Comparison of ENCODE assay signal across 8 cellular contexts in the genomic region with DNA sequence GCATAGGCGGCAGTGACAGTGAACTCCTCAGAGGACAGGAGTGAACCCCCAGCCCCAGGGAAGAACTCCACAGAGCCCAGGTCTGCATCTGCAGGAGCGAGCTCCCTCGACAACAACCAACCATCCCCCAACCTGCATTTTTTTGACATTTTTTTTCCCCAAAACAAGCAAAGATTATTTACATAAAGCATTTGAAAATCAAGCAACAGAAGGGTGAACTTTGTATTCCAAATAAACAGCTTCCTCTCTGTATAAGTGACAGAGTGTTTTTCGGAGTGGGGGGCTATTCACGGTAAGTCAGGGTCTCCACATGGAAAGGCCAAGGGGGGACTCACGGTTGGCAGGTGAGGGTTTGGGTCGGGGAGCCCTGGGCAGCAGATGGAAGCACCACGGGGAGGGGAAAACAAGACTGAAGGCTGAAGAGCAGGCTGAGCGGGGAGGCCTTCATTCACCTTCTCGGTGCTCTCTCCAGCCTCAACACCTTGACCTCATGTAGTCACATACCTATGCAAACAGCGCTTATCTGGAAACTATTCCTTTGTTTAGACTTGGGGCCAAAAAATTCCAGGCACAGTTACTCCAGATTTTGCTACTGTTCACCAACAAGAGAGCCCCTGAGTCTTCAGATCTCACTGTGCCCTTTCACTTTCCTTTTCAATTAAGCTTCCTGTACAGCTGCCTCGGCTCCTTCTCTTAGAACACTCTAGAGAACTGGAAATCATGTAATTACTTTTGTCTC. TPM values are rescaled to one million over a fixed set of nuclear protein-coding genes. Genes with fewer than 3 reads are reported as not detected.
DNase-seq lines count a peak whose midpoint lies in the region; ATAC-seq and TF ChIP-seq lines count a peak whose summit lies in the region.

No MANE protein-coding gene starts in this region.

- H3K9me3 ChIP-seq in heart right ventricle: no peaks in the 10 kb centered on the region

- ATAC-seq in GM21737 (IDR thresholded peaks at IDR 0.05; ENCODE audit: unreplicated experiment): peak; percentile 38
- ATAC-seq in heart right ventricle: peak in 6 of 8 donors; percentile 66 to 82 (median 76)

- H3K9me3 Mint-ChIP-seq in activated naive CD4-positive, alpha-beta T cell treated with anti-CD3 and anti-CD28 coated beads, Interleukin-2, amount 10 ng/mL, durations not matched to agents 7 days and 5 days: no peaks in the 10 kb centered on the region

- peak overlapping the region in 9 of 10 donors; percentile 28 to 56 (median 47) for H3K4me3 ChIP-seq in heart right ventricle

- H3K27ac Mint-ChIP-seq in activated naive CD4-positive, alpha-beta T cell treated with anti-CD3 and anti-CD28 coated beads, Interleukin-2, amount 10 ng/mL, durations not matched to agents 7 days and 5 days: peak overlapping the region; percentile 99

- H3K36me3 ChIP-seq in heart right ventricle: no peaks in the 10 kb centered on the region

- TF ChIP-seq CTCF in heart right ventricle (IDR thresholded peaks at IDR 0.05): no peak

- DNase-seq in Daoy (ENCODE audit: low read depth) (peak; percentile 69), NCI-H2227 (lab: John Stamatoyannopoulos, UW; ENCODE audit: unreplicated experiment) (peak; percentile 46), heart right ventricle (no peak), renal cortical epithelial cell (ENCODE audit: low read depth) (peak; percentile 62), NCI-H345 treated with DMSO at 0.1 percent for 48 hours (lab: John Stamatoyannopoulos, UW; ENCODE audit: unreplicated experiment) (no peak), NCI-H1105 treated with DMSO at 0.1 percent for 48 hours (lab: John Stamatoyannopoulos, UW) (no peak)
- peak; percentile 53 for DNase-seq in activated naive CD4-positive, alpha-beta T cell treated with anti-CD3 and anti-CD28 coated beads, Interleukin-2, amount 10 ng/mL, durations not matched to agents 7 days and 5 days

- H3K4me1 Mint-ChIP-seq in activated naive CD4-positive, alpha-beta T cell treated with anti-CD3 and anti-CD28 coated beads, Interleukin-2, amount 10 ng/mL, durations not matched to agents 7 days and 5 days: peaks cover 69% of the 10 kb centered on the region

- H3K27ac ChIP-seq in heart right ventricle: peak overlapping the region; percentile 59 to 94 (median 84)

- peak overlapping the region; percentile 92 for H3K4me3 Mint-ChIP-seq in activated naive CD4-positive, alpha-beta T cell treated with anti-CD3 and anti-CD28 coated beads, Interleukin-2, amount 10 ng/mL, durations not matched to agents 7 days and 5 days

- intact Hi-C loops in heart right ventricle (cut with DNase I): loop anchor here in 2 of 10 donors (5.0 kb wide), 2 partner anchors 81 to 191 kb away; no protein-coding TSS in a partner anchor

- H3K27me3 ChIP-seq in heart right ventricle: no peaks in the 10 kb centered on the region

- peaks cover 9% of the 10 kb centered on the region for H3K36me3 Mint-ChIP-seq in activated naive CD4-positive, alpha-beta T cell treated with anti-CD3 and anti-CD28 coated beads, Interleukin-2, amount 10 ng/mL, durations not matched to agents 7 days and 5 days

- CTCF ChIA-PET in activated naive CD4-positive, alpha-beta T cell treated with anti-CD3 and anti-CD28 coated beads, Interleukin-2, amount 10 ng/mL, durations not matched to agents 7 days and 5 days (lab: Charles Lee): interaction anchor here (1.2 to 1.5 kb wide), 3 partner anchors 20 to 191 kb away, joined by 3 to 5 read pairs (median 3); no protein-coding TSS in a partner anchor

- 34 to 39% methylated on average over 12 of the region's 12 CpGs for whole genome bisulfite sequencing in heart right ventricle, 2 donors

- H3K4me1 ChIP-seq in heart right ventricle: peaks cover 6 to 82% (median 56%) of the 10 kb centered on the region in 9 donors

- H3K27me3 Mint-ChIP-seq in activated naive CD4-positive, alpha-beta T cell treated with anti-CD3 and anti-CD28 coated beads, Interleukin-2, amount 10 ng/mL, durations not matched to agents 7 days and 5 days: no peaks in the 10 kb centered on the region

RNA-seq across cellular contexts. Expression of a gene that starts 27.6 kb away (rescaled TPM):
- 25.3 and 35.4 TPM in 2 replicates for total RNA-seq in Daoy (2014; rRNA removed; shearing (Covaris generic))
- total RNA-seq in heart right ventricle: 10 to 100 TPM in 1 of 10 donors, 1 to 10 TPM in 9; 4.5 to 11.1 (median 6.9) TPM
- polyA plus RNA-seq in heart right ventricle: 1 to 10 TPM; 5.2 to 6.1 TPM
- 17.9 and 30.7 TPM in 2 replicates for total RNA-seq in renal cortical epithelial cell

RNA-seq across cellular contexts. Expression of a gene that starts 47.1 kb away (rescaled TPM):
- 3.3 and 3.5 TPM in 2 replicates for total RNA-seq in Daoy (2014; rRNA removed; shearing (Covaris generic))
- 1 to 10 TPM; 2.0 to 5.8 (median 3.2) TPM for total RNA-seq in heart right ventricle
- 1 to 10 TPM; 1.0 to 4.1 TPM for polyA plus RNA-seq in heart right ventricle
- 2.4 and 7.8 TPM in 2 replicates for total RNA-seq in renal cortical epithelial cell

Comparison
In these comparisons a context has a peak if more than half of its experiments do, and no peak if none do; other contexts are left out.
1. DNase-seq: peak in Daoy (single experiment), NCI-H2227 (single experiment), activated naive CD4-positive, alpha-beta T cell treated with anti-CD3 and anti-CD28 coated beads, Interleukin-2, amount 10 ng/mL, durations not matched to agents 7 days and 5 days (single experiment) and renal cortical epithelial cell (single experiment); none in heart right ventricle (0 of 2), NCI-H345 treated with DMSO at 0.1 percent for 48 hours (single experiment) and NCI-H1105 treated with DMSO at 0.1 percent for 48 hours (single experiment).